In genomic region chr7:12467837-12468236, GRCh38 we compare ENCODE assay signal across 27 cellular contexts.
"Had no signal": no experiment of that assay in that cellular context is flagged by ENCODE, and none has a peak within 500 bp of the region (broad histone marks: within the 10 kb centered on the region; RNA-seq: fewer than 3 reads in every experiment).

No MANE protein-coding gene starts in this region.

- H3K36me3 ChIP-seq: colonic mucosa, esophagus muscularis mucosa, esophagus squamous epithelium, gastrocnemius medialis, gastroesophageal sphincter, heart left ventricle, heart right ventricle had no signal

- H2AFZ ChIP-seq: hepatocyte had no signal

- H3K79me2 ChIP-seq: hepatocyte had no signal

- FAIRE-seq: endometrium, frontal cortex had no signal

- H3K27me3 ChIP-seq: colonic mucosa, dorsolateral prefrontal cortex, esophagus muscularis mucosa, esophagus squamous epithelium, foreskin keratinocyte, gastrocnemius medialis, gastroesophageal sphincter, heart left ventricle, heart right ventricle, hepatocyte had no signal

- H3K27ac ChIP-seq: colonic mucosa, coronary artery, dorsolateral prefrontal cortex, epithelial cell of prostate, esophagus muscularis mucosa, esophagus squamous epithelium, foreskin keratinocyte, gastrocnemius medialis, gastroesophageal sphincter, heart left ventricle, heart right ventricle, hepatocyte had no signal

- H3K4me3 ChIP-seq: colonic mucosa, coronary artery, dorsolateral prefrontal cortex, esophagus muscularis mucosa, esophagus squamous epithelium, gastrocnemius medialis, gastroesophageal sphincter, heart left ventricle, heart right ventricle, hepatocyte had no signal

- H3K9me3 ChIP-seq: colonic mucosa, esophagus muscularis mucosa, esophagus squamous epithelium, gastrocnemius medialis, gastroesophageal sphincter, heart left ventricle, heart right ventricle had no signal

- H3K4me2 ChIP-seq: hepatocyte had no signal

- H3K4me1 ChIP-seq: colonic mucosa, esophagus muscularis mucosa, esophagus squamous epithelium, foreskin keratinocyte, gastrocnemius medialis, gastroesophageal sphincter, heart left ventricle, heart right ventricle had no signal

- DNase-seq: colonic mucosa; cortex of kidney; dermis blood vessel endothelial cell; dorsolateral prefrontal cortex; effector CD4-positive, alpha-beta T cell; effector CD8-positive, alpha-beta T cell; effector memory CD4-positive, alpha-beta T cell; effector memory CD8-positive, alpha-beta T cell; endodermal cell; erythroblast; esophagus squamous epithelium; foreskin fibroblast; foreskin keratinocyte; foreskin melanocyte; gastrocnemius medialis; glutamatergic neuron; head of caudate nucleus; heart left ventricle; heart right ventricle had no signal

- ATAC-seq: effector memory CD8-positive, alpha-beta T cell; esophagus mucosa; foreskin keratinocyte; gastrocnemius medialis; gastroesophageal sphincter; heart left ventricle; heart right ventricle had no signal
